ENCODE assay signal across 20 cellular contexts in the genomic region with DNA sequence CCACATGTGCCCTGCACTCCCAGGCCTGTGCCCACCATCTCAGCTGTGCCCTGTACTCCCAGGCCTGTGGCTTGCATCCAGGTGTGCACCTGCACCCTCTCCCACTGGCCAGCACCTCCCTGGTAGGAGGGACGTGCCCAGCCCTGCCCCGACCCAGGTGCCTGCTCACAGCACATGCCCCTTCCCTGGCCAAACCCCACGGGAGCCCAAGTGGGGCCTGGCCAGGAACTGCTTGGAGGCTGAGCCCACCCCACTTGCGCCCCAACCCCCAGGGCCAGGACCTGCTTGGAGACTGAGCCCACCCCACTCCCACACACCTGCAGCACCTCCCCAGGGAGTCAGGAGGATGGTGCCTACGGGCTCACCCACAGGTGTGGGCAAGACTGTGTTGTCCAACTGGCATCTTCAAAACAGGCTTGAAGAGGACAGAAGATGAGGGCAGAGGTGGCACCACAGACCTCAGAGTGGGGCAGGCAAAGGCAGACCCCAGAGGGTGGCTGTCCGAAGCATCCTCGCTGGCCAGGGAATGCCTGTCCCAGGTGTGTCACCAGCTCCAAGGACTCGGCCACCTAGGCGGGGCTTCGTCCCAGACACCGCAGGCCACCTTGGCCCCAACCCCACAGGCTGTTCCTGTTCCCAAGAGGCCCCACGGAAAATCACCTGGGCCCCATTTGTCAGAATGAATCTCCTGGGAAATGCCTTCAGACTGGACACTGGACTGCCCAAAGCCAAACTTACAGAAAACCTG. TPM values are rescaled to one million over a fixed set of nuclear protein-coding genes. Genes with fewer than 3 reads are reported as not detected.
DNase-seq lines count a peak whose midpoint lies in the region; ATAC-seq, FAIRE-seq and TF ChIP-seq lines count a peak whose summit lies in the region.
"Had no signal": no experiment of that assay in that cellular context is flagged by ENCODE, and none has a peak within 500 bp of the region (broad histone marks: within the 10 kb centered on the region; RNA-seq: fewer than 3 reads in every experiment).

No MANE protein-coding gene starts in this region.

- intact Hi-C loops in stomach (cut with DNase I; ENCODE audit: low total_unique reads): no loop called here

- H3K27ac ChIP-seq in gastroesophageal sphincter: no peak overlapping the region
- no peak overlapping the region for H3K27ac ChIP-seq in stomach
- H3K27ac ChIP-seq: colonic mucosa, epithelial cell of prostate, PC-9, prostate gland, testis, WERI-Rb-1 had no signal

- H3K27me3 ChIP-seq in gastroesophageal sphincter: no peaks in the 10 kb centered on the region
- H3K27me3 ChIP-seq in stomach: no peaks in the 10 kb centered on the region
- H3K27me3 ChIP-seq: colonic mucosa, testis had no signal

- no CpG with 5 or more reads among the region's 12 CpGs for WGBS in gastroesophageal sphincter (ENCODE audit: low coverage in 1 of 2), 2 donors
- WGBS in stomach, 5 donors: 76 to 87% (median 82%) methylated on average over 8 to 12 of the region's 12 CpGs

- peak; percentile 55 for DNase-seq in activated CD8-positive, alpha-beta memory T cell treated with anti-CD3 and anti-CD28 coated beads for 24 hours
- DNase-seq in activated CD8-positive, alpha-beta memory T cell treated with anti-CD3 and anti-CD28 coated beads, Interleukin-2, amount 50 U/mL, for 4 hours: no peak
- DNase-seq in H54 (ENCODE audit: insufficient read length, low spot score) (peak; percentile 0), stomach (no peak)
- DNase-seq in stimulated activated CD8-positive, alpha-beta memory T cell treated with anti-CD3 and anti-CD28 coated beads, Interleukin-4, amount 100 ng/mL, for 48 hours: peak; percentile 25
- DNase-seq: ACHN, colonic mucosa, GDM1, glutamatergic neuron, MG63, NCI-H2029, NCI-H69, PC-9, testis, WERI-Rb-1 had no signal

- no peaks in the 10 kb centered on the region for H3K9me3 ChIP-seq in gastroesophageal sphincter
- H3K9me3 ChIP-seq in stomach: no peaks in the 10 kb centered on the region
- H3K9me3 ChIP-seq: colonic mucosa, prostate gland, testis had no signal

- FAIRE-seq in H54 (lab: Jason Lieb, UNC): no peak

- H3K4me3 ChIP-seq in gastroesophageal sphincter (no peak overlapping the region), stomach (no peak overlapping the region)
- H3K4me3 ChIP-seq: colonic mucosa, MG63, PC-9, prostate gland, testis had no signal

- TF ChIP-seq CTCF in gastroesophageal sphincter (IDR thresholded peaks at IDR 0.05): no peak
- no peak for TF ChIP-seq CTCF in stomach (IDR thresholded peaks at IDR 0.05)

- ATAC-seq in gastroesophageal sphincter: peak; percentile 8
- no peak for ATAC-seq in HG02763 (IDR thresholded peaks at IDR 0.05; ENCODE audit: unreplicated experiment)
- ATAC-seq in GM21529 (IDR thresholded peaks at IDR 0.05; ENCODE audit: unreplicated experiment): no peak

- TF ChIP-seq EP300 in gastroesophageal sphincter (IDR thresholded peaks at IDR 0.05) (no peak), stomach (IDR thresholded peaks at IDR 0.05) (no peak)

- no peak for TF ChIP-seq POLR2A in H54 (IDR thresholded peaks at IDR 0.05; ENCODE audit: low read depth, low read length)
- TF ChIP-seq POLR2A in gastroesophageal sphincter (IDR thresholded peaks at IDR 0.05): no peak
- TF ChIP-seq POLR2A in stomach (IDR thresholded peaks at IDR 0.05): no peak

- no peaks in the 10 kb centered on the region for H3K36me3 ChIP-seq in gastroesophageal sphincter
- H3K36me3 ChIP-seq in stomach: peaks cover 0 to 24% (median 0%) of the 10 kb centered on the region in 4 donors
- H3K36me3 ChIP-seq: colonic mucosa, MG63, prostate gland, WERI-Rb-1 had no signal

- H3K4me1 ChIP-seq in gastroesophageal sphincter (peaks cover 0 to 20% (median 0%) of the 10 kb centered on the region in 3 donors), stomach (no peaks in the 10 kb centered on the region)
- H3K4me1 ChIP-seq: colonic mucosa, prostate gland, testis had no signal

RNA-seq across cellular contexts. Expression of a gene that starts 10.8 kb away (rescaled TPM):
- total RNA-seq in gastroesophageal sphincter (10 to 100 TPM in 1 of 4 donors, 1 to 10 TPM in 3; 3.1 to 14.3 (median 6.9) TPM), stomach (10 to 100 TPM in 3 of 5 donors, 1 to 10 TPM in 2; 1.8 to 42.4 (median 11.7) TPM)
- polyA plus RNA-seq in stomach: 10 to 100 TPM in 1 of 3 donors, 1 to 10 TPM in 1, under 1 TPM in 1; 0.93 to 11.5 (median 1.2) TPM

Comparison
In these comparisons a context has a peak if more than half of its experiments do, and no peak if none do; other contexts are left out.
1. DNase-seq: peak in activated CD8-positive, alpha-beta memory T cell treated with anti-CD3 and anti-CD28 coated beads for 24 hours (single experiment), H54 (single experiment) and stimulated activated CD8-positive, alpha-beta memory T cell treated with anti-CD3 and anti-CD28 coated beads, Interleukin-4, amount 100 ng/mL, for 48 hours (single experiment); none in activated CD8-positive, alpha-beta memory T cell treated with anti-CD3 and anti-CD28 coated beads, Interleukin-2, amount 50 U/mL, for 4 hours (single experiment) and stomach (single experiment).